24 cellular contexts compared by ENCODE assay signal in genomic region chr18:63344918-63345317, GRCh38. TPM values are rescaled to one million over a fixed set of nuclear protein-coding genes. Genes with fewer than 3 reads are reported as not detected.
A peak's percentile ranks its signal among the peaks of the same experiment; 100 is the strongest.
DNase-seq lines count a peak whose midpoint lies in the region; ATAC-seq, FAIRE-seq and TF ChIP-seq lines count a peak whose summit lies in the region.
"Had no signal": no experiment of that assay in that cellular context is flagged by ENCODE, and none has a peak within 500 bp of the region (broad histone marks: within the 10 kb centered on the region; RNA-seq: fewer than 3 reads in every experiment).

No MANE protein-coding gene starts in this region.

- POLR2A ChIA-PET in activated CD4-positive, alpha-beta T cell treated with anti-CD3 and anti-CD28 coated beads, Interleukin-2, amount 10 ng/mL, durations not matched to agents 7 days and 5 days (lab: Charles Lee): no interaction called here

- no peaks in the 10 kb centered on the region for H3K9me3 Mint-ChIP-seq in activated CD4-positive, alpha-beta T cell treated with anti-CD3 and anti-CD28 coated beads, Interleukin-2, amount 10 ng/mL, durations not matched to agents 7 days and 5 days
- H3K9me3 Mint-ChIP-seq in activated CD4-positive, alpha-beta T cell treated with anti-CD3 and anti-CD28 coated beads, Interleukin-2, amount 10 ng/mL, durations not matched to agents 24 days and 14 days: no peaks in the 10 kb centered on the region
- no peaks in the 10 kb centered on the region for H3K9me3 Mint-ChIP-seq in neural crest cell
- H3K9me3 Mint-ChIP-seq: memory B cell had no signal

- H3K27ac ChIP-seq in esophagus (ENCODE audit: low read depth in 2 of 2, low read length in 1 of 2): peak overlapping the region; percentile 92 to 96
- no peak overlapping the region for H3K27ac ChIP-seq in brain microvascular endothelial cell
- H3K27ac ChIP-seq: stomach, VCaP had no signal

- H3K4me1 Mint-ChIP-seq in activated CD4-positive, alpha-beta T cell treated with anti-CD3 and anti-CD28 coated beads, Interleukin-2, amount 10 ng/mL, durations not matched to agents 7 days and 5 days: peaks cover 2% of the 10 kb centered on the region
- peaks cover 8% of the 10 kb centered on the region for H3K4me1 Mint-ChIP-seq in activated CD4-positive, alpha-beta T cell treated with anti-CD3 and anti-CD28 coated beads, Interleukin-2, amount 10 ng/mL, durations not matched to agents 24 days and 14 days
- H3K4me1 Mint-ChIP-seq in neural crest cell: no peaks in the 10 kb centered on the region

- CTCF ChIA-PET in activated CD4-positive, alpha-beta T cell treated with anti-CD3 and anti-CD28 coated beads, Interleukin-2, amount 10 ng/mL, durations not matched to agents 7 days and 5 days (lab: Charles Lee): interaction anchor here (1.3 kb wide), 1 partner anchor 14 kb away, joined by 5 read pairs; no protein-coding TSS in a partner anchor

- no peaks in the 10 kb centered on the region for H3K27me3 Mint-ChIP-seq in activated CD4-positive, alpha-beta T cell treated with anti-CD3 and anti-CD28 coated beads, Interleukin-2, amount 10 ng/mL, durations not matched to agents 7 days and 5 days
- no peaks in the 10 kb centered on the region for H3K27me3 Mint-ChIP-seq in activated CD4-positive, alpha-beta T cell treated with anti-CD3 and anti-CD28 coated beads, Interleukin-2, amount 10 ng/mL, durations not matched to agents 24 days and 14 days
- no peaks in the 10 kb centered on the region for H3K27me3 Mint-ChIP-seq in neural crest cell (ENCODE audit: low read depth)
- H3K27me3 Mint-ChIP-seq: B cell, memory B cell had no signal

- ATAC-seq in HG02840 (IDR thresholded peaks at IDR 0.05; ENCODE audit: low FRiP score, unreplicated experiment) (no peak), GM21515 (IDR thresholded peaks at IDR 0.05; ENCODE audit: unreplicated experiment) (no peak)

- no peak for TF ChIP-seq CTCF in neural crest cell (conservative IDR thresholded peaks at IDR 0.05)
- TF ChIP-seq CTCF in brain microvascular endothelial cell (IDR thresholded peaks at IDR 0.05; ENCODE audit: low read depth, low read length, missing control alignments): no peak

- H3K36me3 Mint-ChIP-seq in activated CD4-positive, alpha-beta T cell treated with anti-CD3 and anti-CD28 coated beads, Interleukin-2, amount 10 ng/mL, durations not matched to agents 7 days and 5 days (ENCODE audit: low read depth): peaks cover 48% of the 10 kb centered on the region
- H3K36me3 Mint-ChIP-seq in activated CD4-positive, alpha-beta T cell treated with anti-CD3 and anti-CD28 coated beads, Interleukin-2, amount 10 ng/mL, durations not matched to agents 24 days and 14 days (ENCODE audit: low read depth): peaks cover 65% of the 10 kb centered on the region
- H3K36me3 Mint-ChIP-seq in neural crest cell (ENCODE audit: low read depth): peaks cover 13% of the 10 kb centered on the region

- intact Hi-C loops in activated CD4-positive, alpha-beta T cell treated with anti-CD3 and anti-CD28 coated beads, Interleukin-2, amount 10 ng/mL, durations not matched to agents 24 days and 14 days (cut with micrococcal nuclease): loop anchor here (5.0 kb wide), 1 partner anchor 328 kb away; no protein-coding TSS in a partner anchor

- H3K36me3 ChIP-seq in esophagus (ENCODE audit: control insufficient read depth in 2 of 2, insufficient read depth in 2 of 2, low read length in 1 of 2): peaks cover 13 to 23% of the 10 kb centered on the region in 2 donors
- H3K36me3 ChIP-seq in brain microvascular endothelial cell (replicated peaks): peaks cover 62% of the 10 kb centered on the region

- FAIRE-seq in GM12892 (lab: Jason Lieb, UNC): peak; percentile 42
- FAIRE-seq: A204.1, frontal cortex, H1, islet of Langerhans had no signal

- no peak for TF ChIP-seq POLR2A in GM12892 (IDR thresholded peaks at IDR 0.05; ENCODE audit: low read depth, low read length)

- 66 to 70% methylated on average over 2 of the region's 2 CpGs for WGBS in esophagus, 2 donors

- in situ Hi-C loops in brain microvascular endothelial cell (cut with HindIII; ENCODE audit: low pct_ligation_motif_present, low sequenced_read_pairs): no loop called here

- no peak overlapping the region for H3K4me3 Mint-ChIP-seq in activated CD4-positive, alpha-beta T cell treated with anti-CD3 and anti-CD28 coated beads, Interleukin-2, amount 10 ng/mL, durations not matched to agents 7 days and 5 days
- no peak overlapping the region for H3K4me3 Mint-ChIP-seq in activated CD4-positive, alpha-beta T cell treated with anti-CD3 and anti-CD28 coated beads, Interleukin-2, amount 10 ng/mL, durations not matched to agents 24 days and 14 days
- H3K4me3 Mint-ChIP-seq in neural crest cell: no peak overlapping the region
- H3K4me3 Mint-ChIP-seq: B cell, memory B cell had no signal

- peak overlapping the region; percentile 54 for H3K27ac Mint-ChIP-seq in activated CD4-positive, alpha-beta T cell treated with anti-CD3 and anti-CD28 coated beads, Interleukin-2, amount 10 ng/mL, durations not matched to agents 7 days and 5 days
- no peak overlapping the region for H3K27ac Mint-ChIP-seq in activated CD4-positive, alpha-beta T cell treated with anti-CD3 and anti-CD28 coated beads, Interleukin-2, amount 10 ng/mL, durations not matched to agents 24 days and 14 days
- H3K27ac Mint-ChIP-seq in neural crest cell (ENCODE audit: unreplicated experiment): peak overlapping the region; percentile 65
- H3K27ac Mint-ChIP-seq: B cell, memory B cell had no signal

- H3K4me3 ChIP-seq in esophagus (ENCODE audit: low read depth in 1 of 2, low read length in 2 of 2) (no peak overlapping the region), brain microvascular endothelial cell (ENCODE audit: low read depth, low read length) (no peak overlapping the region)
- H3K4me3 ChIP-seq: stomach had no signal

- no peaks in the 10 kb centered on the region for H3K9me3 ChIP-seq in esophagus (ENCODE audit: control insufficient read depth in 2 of 2, insufficient read depth in 1 of 2, low read depth in 1 of 2, low read length in 1 of 2)
- H3K9me3 ChIP-seq: stomach had no signal

- H3K27me3 ChIP-seq in esophagus (ENCODE audit: control insufficient read depth in 1 of 2, insufficient read depth in 2 of 2, low read length in 2 of 2) (no peaks in the 10 kb centered on the region), brain microvascular endothelial cell (replicated peaks) (no peaks in the 10 kb centered on the region)
- H3K27me3 ChIP-seq: stomach had no signal

- H3K4me1 ChIP-seq in esophagus (ENCODE audit: control insufficient read depth in 2 of 2, insufficient read depth in 2 of 2, low read length in 1 of 2): peaks cover 3 to 9% of the 10 kb centered on the region in 2 donors

- no peak for DNase-seq in activated CD4-positive, alpha-beta T cell treated with anti-CD3 and anti-CD28 coated beads, Interleukin-2, amount 10 ng/mL, durations not matched to agents 7 days and 5 days
- DNase-seq in activated CD4-positive, alpha-beta T cell treated with anti-CD3 and anti-CD28 coated beads, Interleukin-2, amount 10 ng/mL, durations not matched to agents 24 days and 14 days: no peak
- DNase-seq in GM12892 (ENCODE audit: insufficient read length) (no peak), neural crest cell (ENCODE audit: low read depth, low spot score) (no peak), brain microvascular endothelial cell (no peak)
- DNase-seq: activated gamma-delta T cell treated with Interleukin-2 at 50 U/mL for 16 hours, anterior cingulate cortex, hypothalamus, NCI-H1105, NCI-H2029, retina, SIG-M5, stomach, T-helper 2 cell had no signal

RNA-seq across cellular contexts. Expression of gene KDSR, which starts 22.1 kb away (rescaled TPM):
- total RNA-seq in activated CD4-positive, alpha-beta T cell treated with anti-CD3 and anti-CD28 coated beads, Interleukin-2, amount 10 ng/mL, durations not matched to agents 7 days and 5 days: 10 to 100 TPM; 56.1 to 56.6 TPM
- 83.9 and 86.9 TPM in 2 replicates for total RNA-seq in activated CD4-positive, alpha-beta T cell treated with anti-CD3 and anti-CD28 coated beads, Interleukin-2, amount 10 ng/mL, durations not matched to agents 24 days and 14 days
- 17.8 TPM for polyA plus RNA-seq in GM12892 (2012; ENCODE audit: missing spikeins)
- polyA plus RNA-seq in esophagus: 10 to 100 TPM in 1 of 2 donors, 1 to 10 TPM in 1; 9.8 to 17.9 TPM
- total RNA-seq in neural crest cell: 31.0 and 35.7 TPM in 2 replicates

RNA-seq across cellular contexts. Expression of gene BCL2, which starts 25.3 kb away (rescaled TPM):
- 100 to 1,000 TPM; 113 to 119 TPM for total RNA-seq in activated CD4-positive, alpha-beta T cell treated with anti-CD3 and anti-CD28 coated beads, Interleukin-2, amount 10 ng/mL, durations not matched to agents 7 days and 5 days
- 80.5 and 81.3 TPM in 2 replicates for total RNA-seq in activated CD4-positive, alpha-beta T cell treated with anti-CD3 and anti-CD28 coated beads, Interleukin-2, amount 10 ng/mL, durations not matched to agents 24 days and 14 days
- polyA plus RNA-seq in GM12892 (2012; ENCODE audit: missing spikeins): 47.4 TPM
- 1 to 10 TPM; 1.3 to 1.9 TPM for polyA plus RNA-seq in esophagus
- total RNA-seq in neural crest cell: 14.1 and 15.1 TPM in 2 replicates
